In genomic region chr13:51802601-51803000, GRCh38 we compare ENCODE assay signal across 8 cellular contexts. TPM values are rescaled to one million over a fixed set of nuclear protein-coding genes. Genes with fewer than 3 reads are reported as not detected.
DNase-seq lines count a peak whose midpoint lies in the region; FAIRE-seq and TF ChIP-seq lines count a peak whose summit lies in the region.

No MANE protein-coding gene starts in this region.

- H3K4me3 ChIP-seq in kidney (ENCODE audit: low read length in 2 of 2): no peak overlapping the region

- peaks cover 16 to 34% (median 24%) of the 10 kb centered on the region in 3 donors for H3K4me1 Mint-ChIP-seq in IgD-negative memory B cell
- peaks cover 33% of the 10 kb centered on the region for H3K4me1 Mint-ChIP-seq in activated T-helper 2 cell treated with anti-CD3 and anti-CD28 coated beads, Interferon-gamma antibody, Interleukin-2, Interleukin-4, amounts not matched to agents 10 μg/mL and 5 μg/mL and 100 μg/mL, durations not matched to agents 14 hours and 24 hours and 36 hours (ENCODE audit: low read depth)
- peaks cover 53% of the 10 kb centered on the region for H3K4me1 Mint-ChIP-seq in stimulated activated naive CD8-positive, alpha-beta T cell treated with anti-CD3 and anti-CD28 coated beads, Interleukin-15, Interleukin-2, amounts not matched to agents 100 ng/mL and 50 ng/mL, for 24 hours (ENCODE audit: low read depth)

- DNase-seq in activated T-helper 2 cell treated with anti-CD3 and anti-CD28 coated beads, Interferon-gamma antibody, Interleukin-2, Interleukin-4, amounts not matched to agents 10 μg/mL and 5 μg/mL and 100 μg/mL, durations not matched to agents 14 hours and 24 hours and 36 hours (ENCODE audit: low spot score): no peak
- no peak for DNase-seq in kidney
- no peak for DNase-seq in NCI-H1694 treated with DMSO at 0.1 percent for 48 hours (lab: John Stamatoyannopoulos, UW)
- DNase-seq in GM13976 (ENCODE audit: low spot score): no peak
- DNase-seq in activated effector memory CD4-positive, alpha-beta T cell treated with anti-CD3 and anti-CD28 coated beads, Interleukin-2, amount 50 U/mL, for 16 hours: no peak
- DNase-seq in epidermal melanocyte (ENCODE audit: insufficient read length, low spot score): no peak

- H3K4me3 Mint-ChIP-seq in IgD-negative memory B cell: peak overlapping the region in 3 of 4 donors; percentile 85 to 99 (median 97)
- peak overlapping the region; percentile 87 for H3K4me3 Mint-ChIP-seq in activated T-helper 2 cell treated with anti-CD3 and anti-CD28 coated beads, Interferon-gamma antibody, Interleukin-2, Interleukin-4, amounts not matched to agents 10 μg/mL and 5 μg/mL and 100 μg/mL, durations not matched to agents 14 hours and 24 hours and 36 hours (ENCODE audit: low read depth)
- peak overlapping the region; percentile 95 for H3K4me3 Mint-ChIP-seq in stimulated activated naive CD8-positive, alpha-beta T cell treated with anti-CD3 and anti-CD28 coated beads, Interleukin-15, Interleukin-2, amounts not matched to agents 100 ng/mL and 50 ng/mL, for 24 hours

- no peaks in the 10 kb centered on the region for H3K36me3 Mint-ChIP-seq in IgD-negative memory B cell
- H3K36me3 Mint-ChIP-seq in activated T-helper 2 cell treated with anti-CD3 and anti-CD28 coated beads, Interferon-gamma antibody, Interleukin-2, Interleukin-4, amounts not matched to agents 10 μg/mL and 5 μg/mL and 100 μg/mL, durations not matched to agents 14 hours and 24 hours and 36 hours (ENCODE audit: low read depth): no peaks in the 10 kb centered on the region
- H3K36me3 Mint-ChIP-seq in stimulated activated naive CD8-positive, alpha-beta T cell treated with anti-CD3 and anti-CD28 coated beads, Interleukin-15, Interleukin-2, amounts not matched to agents 100 ng/mL and 50 ng/mL, for 24 hours (ENCODE audit: low read depth): peaks cover 10% of the 10 kb centered on the region

- no peak for TF ChIP-seq CTCF in kidney (IDR thresholded peaks at IDR 0.05; ENCODE audit: borderline replicate concordance, extremely low read depth, insufficient read depth)
- no peak for TF ChIP-seq CTCF in GM13976 (IDR thresholded peaks at IDR 0.05; ENCODE audit: borderline replicate concordance, control extremely low read depth, extremely low read depth, insufficient read depth, missing control alignments)

- H3K9ac ChIP-seq in kidney (ENCODE audit: low read length in 2 of 2): peak overlapping the region; percentile 9 to 89

- H3K27ac ChIP-seq in kidney (ENCODE audit: low read depth in 2 of 2, low read length in 2 of 2): peak overlapping the region; percentile 98 to 100

- intact Hi-C loops in activated T-helper 2 cell treated with anti-CD3 and anti-CD28 coated beads, Interferon-gamma antibody, Interleukin-2, Interleukin-4, amounts not matched to agents 10 μg/mL and 5 μg/mL and 100 μg/mL, durations not matched to agents 14 hours and 24 hours and 36 hours (cut with micrococcal nuclease): loop anchor here (2.0 to 10.0 kb wide), 6 partner anchors 64 to 680 kb away; partner anchors contain the start of genes ALG11, ATP7B, CKAP2 and FAM124A
- intact Hi-C loops in kidney (cut with DNase I): no loop called here

- in situ Hi-C loops in GM13976 (cut with MboI; ENCODE audit: low sequenced_read_pairs, unreplicated experiment): no loop called here

- no peak for FAIRE-seq in kidney (lab: Jason Lieb, UNC)

- no peaks in the 10 kb centered on the region for H3K9me3 Mint-ChIP-seq in IgD-negative memory B cell
- no peaks in the 10 kb centered on the region for H3K9me3 Mint-ChIP-seq in activated T-helper 2 cell treated with anti-CD3 and anti-CD28 coated beads, Interferon-gamma antibody, Interleukin-2, Interleukin-4, amounts not matched to agents 10 μg/mL and 5 μg/mL and 100 μg/mL, durations not matched to agents 14 hours and 24 hours and 36 hours
- no peaks in the 10 kb centered on the region for H3K9me3 Mint-ChIP-seq in stimulated activated naive CD8-positive, alpha-beta T cell treated with anti-CD3 and anti-CD28 coated beads, Interleukin-15, Interleukin-2, amounts not matched to agents 100 ng/mL and 50 ng/mL, for 24 hours

- no peaks in the 10 kb centered on the region for H3K9me3 ChIP-seq in kidney (ENCODE audit: control insufficient read depth in 1 of 2, low read length in 2 of 2)

- H3K36me3 ChIP-seq in kidney (ENCODE audit: control insufficient read depth in 1 of 2, insufficient read depth in 2 of 2, low read length in 2 of 2): peaks cover 2 to 6% of the 10 kb centered on the region in 2 donors

- no peaks in the 10 kb centered on the region for H3K27me3 Mint-ChIP-seq in IgD-negative memory B cell
- peaks cover 4% of the 10 kb centered on the region for H3K27me3 Mint-ChIP-seq in activated T-helper 2 cell treated with anti-CD3 and anti-CD28 coated beads, Interferon-gamma antibody, Interleukin-2, Interleukin-4, amounts not matched to agents 10 μg/mL and 5 μg/mL and 100 μg/mL, durations not matched to agents 14 hours and 24 hours and 36 hours (ENCODE audit: low read depth)
- no peaks in the 10 kb centered on the region for H3K27me3 Mint-ChIP-seq in stimulated activated naive CD8-positive, alpha-beta T cell treated with anti-CD3 and anti-CD28 coated beads, Interleukin-15, Interleukin-2, amounts not matched to agents 100 ng/mL and 50 ng/mL, for 24 hours

- peak overlapping the region; percentile 93 to 100 (median 99) for H3K27ac Mint-ChIP-seq in IgD-negative memory B cell
- H3K27ac Mint-ChIP-seq in activated T-helper 2 cell treated with anti-CD3 and anti-CD28 coated beads, Interferon-gamma antibody, Interleukin-2, Interleukin-4, amounts not matched to agents 10 μg/mL and 5 μg/mL and 100 μg/mL, durations not matched to agents 14 hours and 24 hours and 36 hours: peak overlapping the region; percentile 98
- H3K27ac Mint-ChIP-seq in stimulated activated naive CD8-positive, alpha-beta T cell treated with anti-CD3 and anti-CD28 coated beads, Interleukin-15, Interleukin-2, amounts not matched to agents 100 ng/mL and 50 ng/mL, for 24 hours: peak overlapping the region; percentile 100

- H3K4me1 ChIP-seq in kidney (ENCODE audit: control insufficient read depth in 1 of 2, insufficient read depth in 1 of 2, low read depth in 1 of 2, low read length in 2 of 2): peaks cover 23 to 32% of the 10 kb centered on the region in 2 donors

RNA-seq across cellular contexts. Expression of gene DHRS12, which starts 1.4 kb away (rescaled TPM):
- 22.0 TPM for polyA plus RNA-seq in IgD-negative memory B cell
- 2.2 and 3.1 TPM in 2 replicates for total RNA-seq in activated T-helper 2 cell treated with anti-CD3 and anti-CD28 coated beads, Interferon-gamma antibody, Interleukin-2, Interleukin-4, amounts not matched to agents 10 μg/mL and 5 μg/mL and 100 μg/mL, durations not matched to agents 14 hours and 24 hours and 36 hours
- 20.4 TPM for total RNA-seq in kidney
- polyA plus RNA-seq in kidney (ENCODE audit: insufficient read depth, low read depth, low replicate concordance): 36.1 TPM

RNA-seq across cellular contexts. Expression of gene TMEM272, which starts 42.4 kb away (rescaled TPM):
- not detected for polyA plus RNA-seq in IgD-negative memory B cell
- 0.18 TPM in 1 of 2 replicates, not detected in the other for total RNA-seq in activated T-helper 2 cell treated with anti-CD3 and anti-CD28 coated beads, Interferon-gamma antibody, Interleukin-2, Interleukin-4, amounts not matched to agents 10 μg/mL and 5 μg/mL and 100 μg/mL, durations not matched to agents 14 hours and 24 hours and 36 hours
- total RNA-seq in kidney: 0.19 TPM
- 0.28 TPM for polyA plus RNA-seq in kidney (ENCODE audit: insufficient read depth, low read depth, low replicate concordance)

RNA-seq across cellular contexts. Expression of gene CCDC70, which starts 59.2 kb away (rescaled TPM):
- not detected for polyA plus RNA-seq in IgD-negative memory B cell
- not detected in 2 replicates for total RNA-seq in activated T-helper 2 cell treated with anti-CD3 and anti-CD28 coated beads, Interferon-gamma antibody, Interleukin-2, Interleukin-4, amounts not matched to agents 10 μg/mL and 5 μg/mL and 100 μg/mL, durations not matched to agents 14 hours and 24 hours and 36 hours
- total RNA-seq in kidney: not detected
- not detected for polyA plus RNA-seq in kidney (ENCODE audit: insufficient read depth, low read depth, low replicate concordance)
